In the genomic region with DNA sequence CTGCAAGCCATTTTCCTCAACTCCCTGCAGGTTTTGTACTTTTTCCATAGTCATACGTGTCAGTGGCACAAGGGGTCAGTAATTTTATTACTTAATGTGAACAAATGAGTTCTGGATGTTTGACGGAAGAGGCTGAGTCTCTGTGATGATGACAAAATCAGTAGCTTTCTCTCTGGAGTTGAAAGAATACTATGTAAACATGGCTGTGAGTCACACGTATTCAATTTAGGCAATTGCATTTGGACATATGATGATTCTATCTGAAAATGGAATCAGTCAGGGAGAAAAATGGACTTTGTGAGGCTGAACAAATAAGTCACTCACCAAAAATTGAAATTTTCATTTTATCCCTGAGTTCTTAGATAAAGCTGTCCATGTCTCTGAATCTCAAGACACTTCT, we compare ENCODE assay signal across 31 cellular contexts.
DNase-seq lines count a peak whose midpoint lies in the region; ATAC-seq, FAIRE-seq and TF ChIP-seq lines count a peak whose summit lies in the region.
"Had no signal": no experiment of that assay in that cellular context is flagged by ENCODE, and none has a peak within 500 bp of the region (broad histone marks: within the 10 kb centered on the region; RNA-seq: fewer than 3 reads in every experiment).

No MANE protein-coding gene starts in this region.

- no peak overlapping the region for H2BK120ac ChIP-seq in mesenchymal stem cell (ENCODE audit: low read depth, low read length)

- no peak overlapping the region for H3K4me2 ChIP-seq in mesenchymal stem cell (ENCODE audit: low read length, poor library complexity, severe bottlenecking)
- H3K4me2 ChIP-seq: BLaER1 had no signal

- no peak overlapping the region for H2AK5ac ChIP-seq in mesenchymal stem cell (ENCODE audit: low read length, severe bottlenecking)

- DNase-seq in COLO829 (ENCODE audit: low spot score) = peak; percentile 20
- peak; percentile 49 for DNase-seq in LHCN-M2 (ENCODE audit: low read depth)
- peak; percentile 71 for DNase-seq in bronchial epithelial cell (ENCODE audit: low read depth)
- peak; percentile 7 for DNase-seq in mesenchymal stem cell
- DNase-seq in GM19238 (ENCODE audit: insufficient read length, low spot score) = no peak
- DNase-seq: activated CD4-positive, alpha-beta T cell treated with anti-CD3 and anti-CD28 coated beads, Interleukin-2, amount 50 U/mL, for 4 hours; activated CD8-positive, alpha-beta memory T cell treated with anti-CD3 and anti-CD28 coated beads, Interleukin-2, amount 10 ng/mL, durations not matched to agents 7 days and 5 days; activated gamma-delta T cell; activated naive CD8-positive, alpha-beta T cell treated with anti-CD3 and anti-CD28 coated beads for 36 hours; activated T-cell treated with anti-CD3 and anti-CD28 coated beads, Interleukin-2, amount 50 U/mL, for 4 hours; DMS79; GF-D8; GM23248; left cardiac atrium; MV-4-11; naive thymus-derived CD8-positive, alpha-beta T cell; NCI-H2107; NCI-H446; NCI-H748 treated with DMSO at 0.1 percent for 48 hours; RPMI8226; stimulated activated CD4-positive, alpha-beta T cell treated with anti-CD3 and anti-CD28 coated beads, Interleukin-15, amount 100 ng/mL, for 24 hours; stimulated activated CD4-positive, alpha-beta T cell treated with anti-CD3 and anti-CD28 coated beads, Interleukin-4, amount 100 ng/mL, for 4 hours; tibial artery had no signal

- no peaks in the 10 kb centered on the region for H3K4me1 ChIP-seq in mesenchymal stem cell (ENCODE audit: control insufficient read depth, insufficient read depth, low read depth, low read length)
- H3K4me1 ChIP-seq: ascending aorta, BLaER1, esophagus muscularis mucosa, tibial artery, vagina had no signal

- H2BK12ac ChIP-seq in mesenchymal stem cell (ENCODE audit: low read length in 2 of 2) = no peak overlapping the region

- no peak overlapping the region for H3K9ac ChIP-seq in mesenchymal stem cell (ENCODE audit: low read length)
- H3K9ac ChIP-seq: BLaER1, GM23248 had no signal

- no peak overlapping the region for H4K91ac ChIP-seq in mesenchymal stem cell (ENCODE audit: low read length)

- H2BK5ac ChIP-seq in mesenchymal stem cell (ENCODE audit: low read depth, low read length, poor library complexity, severe bottlenecking) = no peak overlapping the region

- H4K8ac ChIP-seq in mesenchymal stem cell (ENCODE audit: low read length) = no peak overlapping the region

- no peak overlapping the region for H3K18ac ChIP-seq in mesenchymal stem cell (ENCODE audit: low read depth in 1 of 2, low read length in 2 of 2)

- no peak overlapping the region for H3K27ac ChIP-seq in mesenchymal stem cell (ENCODE audit: low read length, poor library complexity, severe bottlenecking)
- H3K27ac ChIP-seq: ascending aorta, BLaER1, esophagus muscularis mucosa, GM23248, tibial artery, vagina had no signal

- no peak for ATAC-seq in GM21367 (IDR thresholded peaks at IDR 0.05; ENCODE audit: unreplicated experiment)
- no peak for ATAC-seq in HG03175 (IDR thresholded peaks at IDR 0.05; ENCODE audit: unreplicated experiment)
- ATAC-seq: activated CD8-positive, alpha-beta memory T cell treated with anti-CD3 and anti-CD28 coated beads, Interleukin-2, amount 10 ng/mL, durations not matched to agents 7 days and 5 days; activated T-cell treated with anti-CD3 and anti-CD28 coated beads, Interleukin-2, amount 50 U/mL, for 4 hours; left cardiac atrium; naive thymus-derived CD8-positive, alpha-beta T cell had no signal

- H3K4me3 ChIP-seq in bronchial epithelial cell (ENCODE audit: low read depth, low read length) = no peak overlapping the region
- H3K4me3 ChIP-seq in mesenchymal stem cell (ENCODE audit: insufficient read depth in 1 of 2, low read depth in 1 of 2, low read length in 2 of 2) = no peak overlapping the region
- H3K4me3 ChIP-seq: ascending aorta, BLaER1, esophagus muscularis mucosa, GM23248, lung, tibial artery, vagina had no signal

- H3K23ac ChIP-seq in mesenchymal stem cell (ENCODE audit: low read length in 2 of 2) = no peak overlapping the region

- H3K36me3 ChIP-seq in bronchial epithelial cell (ENCODE audit: control insufficient read depth, insufficient read depth, low read length) = no peaks in the 10 kb centered on the region
- no peaks in the 10 kb centered on the region for H3K36me3 ChIP-seq in mesenchymal stem cell (ENCODE audit: control insufficient read depth in 1 of 2, insufficient read depth in 2 of 2, low read depth in 1 of 2, low read length in 2 of 2)
- H3K36me3 ChIP-seq: ascending aorta, BLaER1, esophagus muscularis mucosa, tibial artery, vagina had no signal

- FAIRE-seq in bronchial epithelial cell (lab: Jason Lieb, UNC) = no peak
- FAIRE-seq: frontal cortex had no signal

- H3K14ac ChIP-seq in mesenchymal stem cell (ENCODE audit: low read length in 2 of 2) = no peak overlapping the region

- no peak overlapping the region for H2AFZ ChIP-seq in mesenchymal stem cell (ENCODE audit: low read depth, low read length)
- H2AFZ ChIP-seq: GM23248 had no signal

- H3K4ac ChIP-seq in mesenchymal stem cell (ENCODE audit: low read depth in 1 of 2, low read length in 2 of 2) = no peak overlapping the region

- H3K27me3 ChIP-seq in bronchial epithelial cell (ENCODE audit: control insufficient read depth, insufficient read depth, low read length) = no peaks in the 10 kb centered on the region
- no peaks in the 10 kb centered on the region for H3K27me3 ChIP-seq in mesenchymal stem cell (ENCODE audit: control insufficient read depth in 1 of 2, insufficient read depth in 1 of 2, low read length in 2 of 2)
- H3K27me3 ChIP-seq: ascending aorta, BLaER1, esophagus muscularis mucosa, tibial artery, vagina had no signal

- no peak for TF ChIP-seq CTCF in bronchial epithelial cell (IDR thresholded peaks at IDR 0.05; ENCODE audit: insufficient read depth, low read length, severe bottlenecking)

- no peaks in the 10 kb centered on the region for H3K79me1 ChIP-seq in mesenchymal stem cell (replicated peaks; ENCODE audit: low read length, poor library complexity, severe bottlenecking)

- WGBS in mesenchymal stem cell = 68% methylated on average over 3 of the region's 3 CpGs

- H2BK15ac ChIP-seq in mesenchymal stem cell (ENCODE audit: low read depth, poor library complexity, severe bottlenecking) = no peak overlapping the region

- H3K9me3 ChIP-seq in mesenchymal stem cell (ENCODE audit: control insufficient read depth, low read length) = peaks cover 4% of the 10 kb centered on the region
- H3K9me3 ChIP-seq: ascending aorta, BLaER1, tibial artery, vagina had no signal
